Comparison of ENCODE assay signal across 8 cellular contexts in genomic region chr20:41692479-41693135, GRCh38.
A peak's percentile ranks its signal among the peaks of the same experiment; 100 is the strongest.
DNase-seq lines count a peak whose midpoint lies in the region; ATAC-seq and TF ChIP-seq lines count a peak whose summit lies in the region.

No MANE protein-coding gene starts in this region.

- DNase-seq in GM13977 (ENCODE audit: low spot score): peak; percentile 47
- DNase-seq in NCI-H1694 (lab: John Stamatoyannopoulos, UW): peak; percentile 63
- DNase-seq in T47D (ENCODE audit: low read depth in 1 of 2, low spot score in 1 of 2): peak; percentile 14 to 85
- DNase-seq in cortex of kidney (lab: John Stamatoyannopoulos, UW): no peak

- TF ChIP-seq CTCF in GM13977 (IDR thresholded peaks at IDR 0.05; ENCODE audit: extremely low read depth, insufficient read depth, missing control alignments): no peak
- TF ChIP-seq CTCF in VCaP (conservative IDR thresholded peaks at IDR 0.05): no peak

- H3K9me3 ChIP-seq in iPS-20b (ENCODE audit: insufficient read depth, low read depth, low read length): no peaks in the 10 kb centered on the region

- H3K27ac ChIP-seq in VCaP (peak overlapping the region; percentile 98), iPS-20b (ENCODE audit: low read length) (peak overlapping the region; percentile 36), skin epidermis (peak overlapping the region; percentile 44 to 95 (median 89))

- H3K4me3 ChIP-seq in iPS-20b (ENCODE audit: low read length) (peak overlapping the region; percentile 74), skin epidermis (peak overlapping the region; percentile 51 to 82 (median 65))

- in situ Hi-C loops in GM13977 (cut with MboI; ENCODE audit: low pct_unique_long_range_greater_than_20kb, low sequenced_read_pairs, unreplicated experiment): no loop called here
- in situ Hi-C loops in T47D (cut with HindIII; ENCODE audit: low pct_unique_long_range_greater_than_20kb, low sequenced_read_pairs): no loop called here

- H3K36me3 ChIP-seq in iPS-20b (ENCODE audit: insufficient read depth, low read depth, low read length): no peaks in the 10 kb centered on the region

- no peaks in the 10 kb centered on the region for H3K27me3 ChIP-seq in iPS-20b (ENCODE audit: insufficient read depth, low read length)

- H3K4me1 ChIP-seq in iPS-20b (ENCODE audit: insufficient read depth, low read length): peaks cover 7% of the 10 kb centered on the region; the same call in 1 of the 2 replicates

- H3K9ac ChIP-seq in iPS-20b (ENCODE audit: low read depth, low read length): peak overlapping the region; percentile 80

- ATAC-seq in HG02840 (IDR thresholded peaks at IDR 0.05; ENCODE audit: low FRiP score, unreplicated experiment): peak; percentile 47

Comparison
In these comparisons a context has a peak if more than half of its experiments do, and no peak if none do; other contexts are left out.
1. H3K27ac ChIP-seq: peak in every context shown above with its lines; median percentile 98 in VCaP; 89 in skin epidermis; 36 in iPS-20b.